Comparison of ENCODE assay signal across 1 cellular context in the genomic region with DNA sequence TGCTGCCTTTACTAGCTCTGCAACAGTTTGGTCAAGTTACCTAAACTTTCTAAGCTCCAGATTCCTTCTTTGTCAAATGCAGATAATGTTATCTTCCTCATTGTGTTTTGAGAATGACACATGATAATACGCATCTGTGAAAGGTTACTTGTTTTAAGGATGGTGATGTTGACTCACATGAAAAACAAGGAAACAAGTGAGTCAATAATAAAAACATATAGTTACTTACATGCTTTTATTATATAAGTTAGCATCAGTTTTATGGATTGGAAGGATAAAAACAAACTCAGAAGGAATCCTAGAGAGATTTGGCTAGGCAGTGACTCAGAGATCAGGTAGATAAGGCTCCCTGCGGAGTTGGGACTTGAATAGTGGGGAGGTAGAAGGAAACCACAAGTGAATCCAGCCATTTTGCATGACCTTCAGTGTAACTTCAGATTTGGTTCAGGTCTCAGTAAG.
TF ChIP-seq lines count a peak whose summit lies in the region.

No MANE protein-coding gene starts in this region.

TF ChIP-seq in IMR-90, 13 proteins besides CTCF, POLR2A, EP300 and RAD21 (continued from another document):
- TF ChIP-seq MAFK (IDR thresholded peaks at IDR 0.05; ENCODE audit: low read depth, low read length) (no peak), RCOR1 (IDR thresholded peaks at IDR 0.05; ENCODE audit: insufficient replicate concordance, low read length) (no peak), MXI1 (IDR thresholded peaks at IDR 0.05; ENCODE audit: borderline replicate concordance, low read depth, low read length) (no peak), SMC3 (IDR thresholded peaks at IDR 0.05; ENCODE audit: low read depth, low read length) (no peak), CHD1 (IDR thresholded peaks at IDR 0.05; ENCODE audit: low read depth, low read length) (no peak), FOS (IDR thresholded peaks at IDR 0.05; ENCODE audit: low read depth, low read length) (no peak), NFE2L2 (IDR thresholded peaks at IDR 0.05; ENCODE audit: low read depth, low read length) (no peak), MAZ (IDR thresholded peaks at IDR 0.05; ENCODE audit: borderline replicate concordance, low read depth, low read length) (no peak)
- TF ChIP-seq, protein P1, sequence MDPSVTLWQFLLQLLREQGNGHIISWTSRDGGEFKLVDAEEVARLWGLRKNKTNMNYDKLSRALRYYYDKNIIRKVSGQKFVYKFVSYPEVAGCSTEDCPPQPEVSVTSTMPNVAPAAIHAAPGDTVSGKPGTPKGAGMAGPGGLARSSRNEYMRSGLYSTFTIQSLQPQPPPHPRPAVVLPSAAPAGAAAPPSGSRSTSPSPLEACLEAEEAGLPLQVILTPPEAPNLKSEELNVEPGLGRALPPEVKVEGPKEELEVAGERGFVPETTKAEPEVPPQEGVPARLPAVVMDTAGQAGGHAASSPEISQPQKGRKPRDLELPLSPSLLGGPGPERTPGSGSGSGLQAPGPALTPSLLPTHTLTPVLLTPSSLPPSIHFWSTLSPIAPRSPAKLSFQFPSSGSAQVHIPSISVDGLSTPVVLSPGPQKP (IDR thresholded peaks at IDR 0.05; ENCODE audit: borderline replicate concordance, low read depth, low read length), result no peak
- TF ChIP-seq, protein P2, sequence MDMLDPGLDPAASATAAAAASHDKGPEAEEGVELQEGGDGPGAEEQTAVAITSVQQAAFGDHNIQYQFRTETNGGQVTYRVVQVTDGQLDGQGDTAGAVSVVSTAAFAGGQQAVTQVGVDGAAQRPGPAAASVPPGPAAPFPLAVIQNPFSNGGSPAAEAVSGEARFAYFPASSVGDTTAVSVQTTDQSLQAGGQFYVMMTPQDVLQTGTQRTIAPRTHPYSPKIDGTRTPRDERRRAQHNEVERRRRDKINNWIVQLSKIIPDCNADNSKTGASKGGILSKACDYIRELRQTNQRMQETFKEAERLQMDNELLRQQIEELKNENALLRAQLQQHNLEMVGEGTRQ (IDR thresholded peaks at IDR 0.05; ENCODE audit: low read depth, low read length), result no peak
